Comparison of ENCODE assay signal across 8 cellular contexts in the genomic region with DNA sequence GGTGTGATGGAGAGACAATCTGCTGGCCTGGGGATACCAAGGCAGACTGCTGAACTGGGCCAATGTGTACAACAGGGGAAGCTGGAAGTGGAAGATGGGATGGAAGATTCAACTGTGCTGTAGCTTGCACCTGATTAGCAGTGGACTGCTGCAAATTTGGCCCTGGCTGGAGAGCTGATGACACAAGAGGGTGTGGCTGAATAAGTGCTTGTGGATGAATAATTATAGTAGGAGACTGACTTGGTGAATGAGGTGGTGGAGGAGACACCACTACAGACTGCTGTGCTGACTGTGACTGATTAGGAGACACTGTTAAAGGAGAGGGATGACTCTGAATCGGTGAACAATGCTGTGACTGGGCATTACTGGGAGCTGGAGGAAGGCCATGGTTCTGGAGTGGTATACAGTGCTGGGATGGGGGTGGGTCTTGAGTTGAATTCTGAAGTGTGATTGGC. TPM values are rescaled to one million over a fixed set of nuclear protein-coding genes. Genes with fewer than 3 reads are reported as not detected.
DNase-seq lines count a peak whose midpoint lies in the region; ATAC-seq and TF ChIP-seq lines count a peak whose summit lies in the region.

No MANE protein-coding gene starts in this region.

- H3K23ac ChIP-seq in neuronal stem cell (ENCODE audit: low read depth, low read length, poor library complexity): no peak overlapping the region

- H3K27ac Mint-ChIP-seq in CD14-positive monocyte: peak overlapping the region in 6 of 7 donors; percentile 20 to 87 (median 58)

- intact Hi-C loops in CD14-positive monocyte (cut with micrococcal nuclease): no loop called here

- H3K9me3 Mint-ChIP-seq in CD14-positive monocyte: peaks cover 2 to 11% (median 9%) of the 10 kb centered on the region in 7 donors

- H3K9me3 ChIP-seq in neuronal stem cell (replicated peaks in 1 of 2; ENCODE audit: control insufficient read depth in 2 of 2, insufficient read depth in 1 of 2, low read depth in 1 of 2, low read length in 2 of 2) (peaks cover 0 to 5% of the 10 kb centered on the region in 2 donors), hepatocyte (ENCODE audit: low read depth) (no peaks in the 10 kb centered on the region)

- H4K20me1 ChIP-seq in hepatocyte (ENCODE audit: insufficient read depth, poor library complexity, severe bottlenecking): peaks cover 3% of the 10 kb centered on the region

- H3K27me3 ChIP-seq in neuronal stem cell (ENCODE audit: control insufficient read depth in 3 of 3, insufficient read depth in 3 of 3, low read depth in 1 of 3, low read length in 3 of 3) (no peaks in the 10 kb centered on the region), hepatocyte (no peaks in the 10 kb centered on the region)

- ATAC-seq in GM18907 (IDR thresholded peaks at IDR 0.05; ENCODE audit: unreplicated experiment) (peak; percentile 66), HG03064 (IDR thresholded peaks at IDR 0.05; ENCODE audit: low read depth, unreplicated experiment) (peak; percentile 43)

- no peaks in the 10 kb centered on the region for H3K9me2 ChIP-seq in hepatocyte (replicated peaks; ENCODE audit: insufficient read depth)

- H3K4me1 ChIP-seq in neuronal stem cell (ENCODE audit: control insufficient read depth in 2 of 2, insufficient read depth in 1 of 2, low read depth in 1 of 2, low read length in 2 of 2) (no peaks in the 10 kb centered on the region), hepatocyte (ENCODE audit: insufficient read depth) (no peaks in the 10 kb centered on the region)

- H3K4me2 ChIP-seq in neuronal stem cell (ENCODE audit: insufficient read depth, low read length, poor library complexity, severe bottlenecking): no peak overlapping the region
- no peak overlapping the region for H3K4me2 ChIP-seq in hepatocyte

- no peaks in the 10 kb centered on the region for H3K27me3 Mint-ChIP-seq in CD14-positive monocyte (ENCODE audit: low read depth in 3 of 3)

- H3K9ac ChIP-seq in neuronal stem cell (ENCODE audit: low read depth, low read length, poor library complexity): no peak overlapping the region

- H3K18ac ChIP-seq in neuronal stem cell (ENCODE audit: low read length): no peak overlapping the region

- no peak overlapping the region for H2BK15ac ChIP-seq in neuronal stem cell (ENCODE audit: low read length)

- no peaks in the 10 kb centered on the region for H3K79me1 ChIP-seq in neuronal stem cell (ENCODE audit: low read depth, low read length)

- H2AFZ ChIP-seq in neuronal stem cell (ENCODE audit: low read length) (no peak overlapping the region), hepatocyte (no peak overlapping the region)

- H3K14ac ChIP-seq in neuronal stem cell (ENCODE audit: low read length): no peak overlapping the region

- H3K27ac ChIP-seq in neuronal stem cell (replicated peaks; ENCODE audit: low read length): no peak overlapping the region
- no peak overlapping the region for H3K27ac ChIP-seq in hepatocyte

- H3K4me1 Mint-ChIP-seq in CD14-positive monocyte: peaks cover 14% of the 10 kb centered on the region

- H2AK5ac ChIP-seq in neuronal stem cell (ENCODE audit: low read depth, low read length): no peak overlapping the region

- TF ChIP-seq CTCF in CD14-positive monocyte (IDR thresholded peaks at IDR 0.05): no peak
- TF ChIP-seq CTCF in hepatocyte (IDR thresholded peaks at IDR 0.05; ENCODE audit: poor library complexity): no peak

- H3K4ac ChIP-seq in neuronal stem cell (ENCODE audit: low read length): no peak overlapping the region

- H4K91ac ChIP-seq in neuronal stem cell (ENCODE audit: low read depth, low read length, poor library complexity): no peak overlapping the region

- H3K4me3 Mint-ChIP-seq in CD14-positive monocyte: no peak overlapping the region

- H2BK12ac ChIP-seq in neuronal stem cell (ENCODE audit: low read length): no peak overlapping the region

- no peak overlapping the region for H2BK5ac ChIP-seq in neuronal stem cell (ENCODE audit: low read length)

- H4K8ac ChIP-seq in neuronal stem cell (ENCODE audit: low read depth, low read length): no peak overlapping the region

- no CpG with 5 or more reads among the region's 1 CpG for WGBS in neuronal stem cell (ENCODE audit: extremely low coverage in 2 of 2, insufficient read length in 2 of 2, insufficient replicate concordance in 1 of 2), 2 donors
- WGBS in hepatocyte (ENCODE audit: low lambda C conversion rate, missing lambda C conversion rate): 92% methylated on average over 1 of the region's 1 CpG

- H3K4me3 ChIP-seq in neuronal stem cell (ENCODE audit: low read length in 2 of 2): no peak overlapping the region
- no peak overlapping the region for H3K4me3 ChIP-seq in hepatocyte

- H3K36me3 ChIP-seq in neuronal stem cell (replicated peaks in 1 of 2; ENCODE audit: control insufficient read depth in 2 of 2, insufficient read depth in 2 of 2, low read length in 2 of 2): peaks cover 9 to 82% of the 10 kb centered on the region in 2 donors
- H3K36me3 ChIP-seq in hepatocyte (replicated peaks; ENCODE audit: insufficient read depth, low read depth): no peaks in the 10 kb centered on the region

- DNase-seq in CD14-positive monocyte (ENCODE audit: low spot score): no peak
- DNase-seq in RPMI7951 (ENCODE audit: low read depth): peak; percentile 28
- DNase-seq in iPS-NIHi7 (ENCODE audit: extremely low spot score): peak; percentile 26
- no peak for DNase-seq in neuronal stem cell (ENCODE audit: low spot score)
- no peak for DNase-seq in hepatocyte (ENCODE audit: low spot score)
- no peak for DNase-seq in NCI-H1092 (lab: John Stamatoyannopoulos, UW)

- peaks cover 48 to 68% of the 10 kb centered on the region in 2 donors for H3K36me3 Mint-ChIP-seq in CD14-positive monocyte

- H3K79me2 ChIP-seq in hepatocyte: peaks cover 8% of the 10 kb centered on the region

- H2BK120ac ChIP-seq in neuronal stem cell (ENCODE audit: low read depth, low read length): no peak overlapping the region

RNA-seq across cellular contexts. Expression of a gene that starts 52.5 kb away (rescaled TPM):
- polyA plus RNA-seq in CD14-positive monocyte: 10 to 100 TPM in 1 of 2 donors, 1 to 10 TPM in 1; 7.5 to 12.6 TPM
- total RNA-seq in RPMI7951 (2014; rRNA removed; shearing (Covaris generic)): 19.2 and 43.9 TPM in 2 replicates
- 25.6 TPM for polyA plus RNA-seq in neuronal stem cell (2013, experiment 1 of 2)
- polyA plus RNA-seq in neuronal stem cell (2013, experiment 2 of 2): 30.2 TPM
- 36.2 and 36.6 TPM in 2 replicates for total RNA-seq in hepatocyte
- 39.8 and 39.9 TPM in 2 replicates for polyA plus RNA-seq in hepatocyte

Comparison
In these comparisons a context has a peak if more than half of its experiments do, and no peak if none do; other contexts are left out.
1. DNase-seq: peak in RPMI7951 (single experiment) and iPS-NIHi7 (single experiment); none in CD14-positive monocyte (single experiment), neuronal stem cell (single experiment), hepatocyte (single experiment) and NCI-H1092 (single experiment).